Comparison of ENCODE assay signal across 1 cellular context in genomic region chr12:47852096-47852571, GRCh38.
TF ChIP-seq lines count a peak whose summit lies in the region.

No MANE protein-coding gene starts in this region.

TF ChIP-seq in HepG2, 621 proteins besides CTCF, POLR2A, EP300 and RAD21 (continued from another document and continues in another):
- TF ChIP-seq, protein P1, sequence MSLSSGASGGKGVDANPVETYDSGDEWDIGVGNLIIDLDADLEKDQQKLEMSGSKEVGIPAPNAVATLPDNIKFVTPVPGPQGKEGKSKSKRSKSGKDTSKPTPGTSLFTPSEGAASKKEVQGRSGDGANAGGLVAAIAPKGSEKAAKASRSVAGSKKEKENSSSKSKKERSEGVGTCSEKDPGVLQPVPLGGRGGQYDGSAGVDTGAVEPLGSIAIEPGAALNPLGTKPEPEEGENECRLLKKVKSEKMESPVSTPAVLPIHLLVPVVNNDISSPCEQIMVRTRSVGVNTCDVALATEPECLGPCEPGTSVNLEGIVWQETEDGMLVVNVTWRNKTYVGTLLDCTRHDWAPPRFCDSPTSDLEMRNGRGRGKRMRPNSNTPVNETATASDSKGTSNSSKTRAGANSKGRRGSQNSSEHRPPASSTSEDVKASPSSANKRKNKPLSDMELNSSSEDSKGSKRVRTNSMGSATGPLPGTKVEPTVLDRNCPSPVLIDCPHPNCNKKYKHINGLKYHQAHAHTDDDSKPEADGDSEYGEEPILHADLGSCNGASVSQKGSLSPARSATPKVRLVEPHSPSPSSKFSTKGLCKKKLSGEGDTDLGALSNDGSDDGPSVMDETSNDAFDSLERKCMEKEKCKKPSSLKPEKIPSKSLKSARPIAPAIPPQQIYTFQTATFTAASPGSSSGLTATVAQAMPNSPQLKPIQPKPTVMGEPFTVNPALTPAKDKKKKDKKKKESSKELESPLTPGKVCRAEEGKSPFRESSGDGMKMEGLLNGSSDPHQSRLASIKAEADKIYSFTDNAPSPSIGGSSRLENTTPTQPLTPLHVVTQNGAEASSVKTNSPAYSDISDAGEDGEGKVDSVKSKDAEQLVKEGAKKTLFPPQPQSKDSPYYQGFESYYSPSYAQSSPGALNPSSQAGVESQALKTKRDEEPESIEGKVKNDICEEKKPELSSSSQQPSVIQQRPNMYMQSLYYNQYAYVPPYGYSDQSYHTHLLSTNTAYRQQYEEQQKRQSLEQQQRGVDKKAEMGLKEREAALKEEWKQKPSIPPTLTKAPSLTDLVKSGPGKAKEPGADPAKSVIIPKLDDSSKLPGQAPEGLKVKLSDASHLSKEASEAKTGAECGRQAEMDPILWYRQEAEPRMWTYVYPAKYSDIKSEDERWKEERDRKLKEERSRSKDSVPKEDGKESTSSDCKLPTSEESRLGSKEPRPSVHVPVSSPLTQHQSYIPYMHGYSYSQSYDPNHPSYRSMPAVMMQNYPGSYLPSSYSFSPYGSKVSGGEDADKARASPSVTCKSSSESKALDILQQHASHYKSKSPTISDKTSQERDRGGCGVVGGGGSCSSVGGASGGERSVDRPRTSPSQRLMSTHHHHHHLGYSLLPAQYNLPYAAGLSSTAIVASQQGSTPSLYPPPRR (CRISPR knock-in tag; IDR thresholded peaks at IDR 0.05; ENCODE audit: borderline replicate concordance) = no peak
- TF ChIP-seq ZNF446 (CRISPR knock-in tag; IDR thresholded peaks at IDR 0.05) (no peak), KLF12 (CRISPR knock-in tag; IDR thresholded peaks at IDR 0.05; ENCODE audit: borderline replicate concordance) (no peak), ZNF382 (CRISPR knock-in tag; IDR thresholded peaks at IDR 0.05; ENCODE audit: borderline replicate concordance) (no peak), ZZZ3 (CRISPR knock-in tag; IDR thresholded peaks at IDR 0.05; ENCODE audit: borderline replicate concordance) (no peak), ZNF468 (CRISPR knock-in tag; IDR thresholded peaks at IDR 0.05) (no peak), LCORL (IDR thresholded peaks at IDR 0.05) (no peak), LCORL (CRISPR knock-in tag; IDR thresholded peaks at IDR 0.05) (peak; percentile 80), NONO (IDR thresholded peaks at IDR 0.05) (no peak), NONO (CRISPR knock-in tag; conservative IDR thresholded peaks at IDR 0.05) (peak; percentile 67; the same call in 1 of the 2 replicates), PRPF4 (IDR thresholded peaks at IDR 0.05; ENCODE audit: low read depth, low read length, poor library complexity, severe bottlenecking) (no peak), ZGPAT (CRISPR knock-in tag; IDR thresholded peaks at IDR 0.05) (peak; percentile 52; the same call in 1 of the 2 replicates), ZNF878 (CRISPR knock-in tag; IDR thresholded peaks at IDR 0.05) (peak; percentile 80), ZBTB7A (CRISPR knock-in tag; IDR thresholded peaks at IDR 0.05) (no peak), ZSCAN21 (CRISPR knock-in tag; IDR thresholded peaks at IDR 0.05; ENCODE audit: borderline replicate concordance) (no peak), MBNL3 (CRISPR knock-in tag; conservative IDR thresholded peaks at IDR 0.05) (no peak), SOX13 (IDR thresholded peaks at IDR 0.05) (no peak), SOX13 (CRISPR knock-in tag; conservative IDR thresholded peaks at IDR 0.05 in 1 of 2, IDR thresholded peaks at IDR 0.05 in 1 of 2) (peak in 1 of 2 experiments; percentile 48; a peak in 1 of 4 replicates), ZNF343 (CRISPR knock-in tag; IDR thresholded peaks at IDR 0.05) (no peak), SOX6 (IDR thresholded peaks at IDR 0.05) (no peak), SOX6 (CRISPR knock-in tag; IDR thresholded peaks at IDR 0.05) (peak; percentile 46), NFE2L2 (IDR thresholded peaks at IDR 0.05; ENCODE audit: low read length) (no peak), ZNF383 (CRISPR knock-in tag; IDR thresholded peaks at IDR 0.05; ENCODE audit: borderline replicate concordance) (no peak), IKZF1 (IDR thresholded peaks at IDR 0.05) (no peak), ZNF501 (CRISPR knock-in tag; IDR thresholded peaks at IDR 0.05) (peak; percentile 59; the same call in 1 of the 2 replicates), ZNF766 (CRISPR knock-in tag; IDR thresholded peaks at IDR 0.05; ENCODE audit: borderline replicate concordance) (0 out of 2 replicates have a peak, but pooled peaks have one; percentile 28), NPAS2 (CRISPR knock-in tag; IDR thresholded peaks at IDR 0.05; ENCODE audit: borderline replicate concordance) (no peak), ZNF367 (CRISPR knock-in tag; IDR thresholded peaks at IDR 0.05; ENCODE audit: borderline replicate concordance) (no peak), ZNF746 (CRISPR knock-in tag; IDR thresholded peaks at IDR 0.05) (no peak), ETS1 (CRISPR knock-in tag; IDR thresholded peaks at IDR 0.05) (no peak), MIER3 (CRISPR knock-in tag; IDR thresholded peaks at IDR 0.05; ENCODE audit: borderline replicate concordance) (no peak), CC2D1A (CRISPR knock-in tag; IDR thresholded peaks at IDR 0.05) (no peak), GRHL1 (CRISPR knock-in tag; conservative IDR thresholded peaks at IDR 0.05) (no peak), FOXK1 (CRISPR knock-in tag; IDR thresholded peaks at IDR 0.05; ENCODE audit: borderline replicate concordance, low read depth) (peak; percentile 65; the same call in 1 of the 2 replicates), MAFK (conservative IDR thresholded peaks at IDR 0.05 in 1 of 2, IDR thresholded peaks at IDR 0.05 in 1 of 2; ENCODE audit: low read length in 2 of 2) (no peak), RBM22 (optimal IDR thresholded peaks at IDR 0.05; ENCODE audit: low read length) (no peak), PHF21A (CRISPR knock-in tag; IDR thresholded peaks at IDR 0.05) (peak; percentile 58; the same call in 1 of the 2 replicates), HMG20B (CRISPR knock-in tag; conservative IDR thresholded peaks at IDR 0.05) (no peak), ELF4 (CRISPR knock-in tag; IDR thresholded peaks at IDR 0.05; ENCODE audit: borderline replicate concordance) (no peak), PTBP1 (IDR thresholded peaks at IDR 0.05; ENCODE audit: low read depth, low read length, poor library complexity, severe bottlenecking) (no peak), HNF4A (CRISPR knock-in tag; IDR thresholded peaks at IDR 0.05) (peak; percentile 76), HOXA3 (CRISPR knock-in tag; IDR thresholded peaks at IDR 0.05) (peak; percentile 52; the same call in 1 of the 2 replicates), PAWR (CRISPR knock-in tag; IDR thresholded peaks at IDR 0.05; ENCODE audit: borderline replicate concordance) (no peak)
- TF ChIP-seq, protein P2, sequence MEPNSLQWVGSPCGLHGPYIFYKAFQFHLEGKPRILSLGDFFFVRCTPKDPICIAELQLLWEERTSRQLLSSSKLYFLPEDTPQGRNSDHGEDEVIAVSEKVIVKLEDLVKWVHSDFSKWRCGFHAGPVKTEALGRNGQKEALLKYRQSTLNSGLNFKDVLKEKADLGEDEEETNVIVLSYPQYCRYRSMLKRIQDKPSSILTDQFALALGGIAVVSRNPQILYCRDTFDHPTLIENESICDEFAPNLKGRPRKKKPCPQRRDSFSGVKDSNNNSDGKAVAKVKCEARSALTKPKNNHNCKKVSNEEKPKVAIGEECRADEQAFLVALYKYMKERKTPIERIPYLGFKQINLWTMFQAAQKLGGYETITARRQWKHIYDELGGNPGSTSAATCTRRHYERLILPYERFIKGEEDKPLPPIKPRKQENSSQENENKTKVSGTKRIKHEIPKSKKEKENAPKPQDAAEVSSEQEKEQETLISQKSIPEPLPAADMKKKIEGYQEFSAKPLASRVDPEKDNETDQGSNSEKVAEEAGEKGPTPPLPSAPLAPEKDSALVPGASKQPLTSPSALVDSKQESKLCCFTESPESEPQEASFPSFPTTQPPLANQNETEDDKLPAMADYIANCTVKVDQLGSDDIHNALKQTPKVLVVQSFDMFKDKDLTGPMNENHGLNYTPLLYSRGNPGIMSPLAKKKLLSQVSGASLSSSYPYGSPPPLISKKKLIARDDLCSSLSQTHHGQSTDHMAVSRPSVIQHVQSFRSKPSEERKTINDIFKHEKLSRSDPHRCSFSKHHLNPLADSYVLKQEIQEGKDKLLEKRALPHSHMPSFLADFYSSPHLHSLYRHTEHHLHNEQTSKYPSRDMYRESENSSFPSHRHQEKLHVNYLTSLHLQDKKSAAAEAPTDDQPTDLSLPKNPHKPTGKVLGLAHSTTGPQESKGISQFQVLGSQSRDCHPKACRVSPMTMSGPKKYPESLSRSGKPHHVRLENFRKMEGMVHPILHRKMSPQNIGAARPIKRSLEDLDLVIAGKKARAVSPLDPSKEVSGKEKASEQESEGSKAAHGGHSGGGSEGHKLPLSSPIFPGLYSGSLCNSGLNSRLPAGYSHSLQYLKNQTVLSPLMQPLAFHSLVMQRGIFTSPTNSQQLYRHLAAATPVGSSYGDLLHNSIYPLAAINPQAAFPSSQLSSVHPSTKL (CRISPR knock-in tag; IDR thresholded peaks at IDR 0.05) = peak; percentile 70
- TF ChIP-seq, protein P3, sequence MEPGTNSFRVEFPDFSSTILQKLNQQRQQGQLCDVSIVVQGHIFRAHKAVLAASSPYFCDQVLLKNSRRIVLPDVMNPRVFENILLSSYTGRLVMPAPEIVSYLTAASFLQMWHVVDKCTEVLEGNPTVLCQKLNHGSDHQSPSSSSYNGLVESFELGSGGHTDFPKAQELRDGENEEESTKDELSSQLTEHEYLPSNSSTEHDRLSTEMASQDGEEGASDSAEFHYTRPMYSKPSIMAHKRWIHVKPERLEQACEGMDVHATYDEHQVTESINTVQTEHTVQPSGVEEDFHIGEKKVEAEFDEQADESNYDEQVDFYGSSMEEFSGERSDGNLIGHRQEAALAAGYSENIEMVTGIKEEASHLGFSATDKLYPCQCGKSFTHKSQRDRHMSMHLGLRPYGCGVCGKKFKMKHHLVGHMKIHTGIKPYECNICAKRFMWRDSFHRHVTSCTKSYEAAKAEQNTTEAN (CRISPR knock-in tag; conservative IDR thresholded peaks at IDR 0.05) = no peak
- TF ChIP-seq, protein P4, sequence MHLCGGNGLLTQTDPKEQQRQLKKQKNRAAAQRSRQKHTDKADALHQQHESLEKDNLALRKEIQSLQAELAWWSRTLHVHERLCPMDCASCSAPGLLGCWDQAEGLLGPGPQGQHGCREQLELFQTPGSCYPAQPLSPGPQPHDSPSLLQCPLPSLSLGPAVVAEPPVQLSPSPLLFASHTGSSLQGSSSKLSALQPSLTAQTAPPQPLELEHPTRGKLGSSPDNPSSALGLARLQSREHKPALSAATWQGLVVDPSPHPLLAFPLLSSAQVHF (CRISPR knock-in tag; IDR thresholded peaks at IDR 0.05) = no peak
- TF ChIP-seq, protein P5, sequence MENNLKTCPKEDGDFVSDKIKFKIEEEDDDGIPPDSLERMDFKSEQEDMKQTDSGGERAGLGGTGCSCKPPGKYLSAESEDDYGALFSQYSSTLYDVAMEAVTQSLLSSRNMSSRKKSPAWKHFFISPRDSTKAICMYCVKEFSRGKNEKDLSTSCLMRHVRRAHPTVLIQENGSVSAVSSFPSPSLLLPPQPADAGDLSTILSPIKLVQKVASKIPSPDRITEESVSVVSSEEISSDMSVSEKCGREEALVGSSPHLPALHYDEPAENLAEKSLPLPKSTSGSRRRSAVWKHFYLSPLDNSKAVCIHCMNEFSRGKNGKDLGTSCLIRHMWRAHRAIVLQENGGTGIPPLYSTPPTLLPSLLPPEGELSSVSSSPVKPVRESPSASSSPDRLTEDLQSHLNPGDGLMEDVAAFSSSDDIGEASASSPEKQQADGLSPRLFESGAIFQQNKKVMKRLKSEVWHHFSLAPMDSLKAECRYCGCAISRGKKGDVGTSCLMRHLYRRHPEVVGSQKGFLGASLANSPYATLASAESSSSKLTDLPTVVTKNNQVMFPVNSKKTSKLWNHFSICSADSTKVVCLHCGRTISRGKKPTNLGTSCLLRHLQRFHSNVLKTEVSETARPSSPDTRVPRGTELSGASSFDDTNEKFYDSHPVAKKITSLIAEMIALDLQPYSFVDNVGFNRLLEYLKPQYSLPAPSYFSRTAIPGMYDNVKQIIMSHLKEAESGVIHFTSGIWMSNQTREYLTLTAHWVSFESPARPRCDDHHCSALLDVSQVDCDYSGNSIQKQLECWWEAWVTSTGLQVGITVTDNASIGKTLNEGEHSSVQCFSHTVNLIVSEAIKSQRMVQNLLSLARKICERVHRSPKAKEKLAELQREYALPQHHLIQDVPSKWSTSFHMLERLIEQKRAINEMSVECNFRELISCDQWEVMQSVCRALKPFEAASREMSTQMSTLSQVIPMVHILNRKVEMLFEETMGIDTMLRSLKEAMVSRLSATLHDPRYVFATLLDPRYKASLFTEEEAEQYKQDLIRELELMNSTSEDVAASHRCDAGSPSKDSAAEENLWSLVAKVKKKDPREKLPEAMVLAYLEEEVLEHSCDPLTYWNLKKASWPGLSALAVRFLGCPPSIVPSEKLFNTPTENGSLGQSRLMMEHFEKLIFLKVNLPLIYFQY (CRISPR knock-in tag; IDR thresholded peaks at IDR 0.05; ENCODE audit: borderline replicate concordance) = no peak
